Comparison of ENCODE assay signal across 8 cellular contexts in genomic region chr5:142597546-142598337, GRCh38.
DNase-seq lines count a peak whose midpoint lies in the region; TF ChIP-seq lines count a peak whose summit lies in the region.

No MANE protein-coding gene starts in this region.

- DNase-seq in NCI-H345 (lab: John Stamatoyannopoulos, UW) (peak; percentile 2), NCI-H345 treated with DMSO at 0.1 percent for 48 hours (lab: John Stamatoyannopoulos, UW; ENCODE audit: unreplicated experiment) (no peak), NCI-H226 (peak; percentile 73), dermis blood vessel endothelial cell (peak; percentile 82), pons (ENCODE audit: low spot score) (peak; percentile 78), NCI-H1436 treated with DMSO at 0.1 percent for 48 hours (lab: John Stamatoyannopoulos, UW) (no peak), ecto neural progenitor cell (ENCODE audit: low spot score) (no peak), GM13976 (ENCODE audit: low spot score) (no peak)

- no peak for TF ChIP-seq CTCF in GM13976 (IDR thresholded peaks at IDR 0.05; ENCODE audit: borderline replicate concordance, control extremely low read depth, extremely low read depth, insufficient read depth, missing control alignments)

- in situ Hi-C loops in GM13976 (cut with MboI; ENCODE audit: low sequenced_read_pairs, unreplicated experiment) = no loop called here

Comparison
In these comparisons a context has a peak if more than half of its experiments do, and no peak if none do; other contexts are left out.
1. DNase-seq: peak in NCI-H345 (single experiment), NCI-H226 (single experiment), dermis blood vessel endothelial cell (single experiment) and pons (single experiment); none in NCI-H345 treated with DMSO at 0.1 percent for 48 hours (single experiment), NCI-H1436 treated with DMSO at 0.1 percent for 48 hours (single experiment), ecto neural progenitor cell (single experiment) and GM13976 (single experiment).